Comparison of ENCODE assay signal across 8 cellular contexts in genomic region chr3:170357176-170357919, GRCh38. TPM values are rescaled to one million over a fixed set of nuclear protein-coding genes. Genes with fewer than 3 reads are reported as not detected.
A peak's percentile ranks its signal among the peaks of the same experiment; 100 is the strongest.
DNase-seq lines count a peak whose midpoint lies in the region; ATAC-seq and TF ChIP-seq lines count a peak whose summit lies in the region.

Gene SKIL (plus strand): TSS chr3:170357715. CDS start chr3:170360332, 2,617 bp downstream.

- peak; percentile 89 for DNase-seq in GM10248 (ENCODE audit: extremely low spot score)
- DNase-seq in NCI-H1092 (lab: John Stamatoyannopoulos, UW): peak; percentile 91
- peak; percentile 94 for DNase-seq in globus pallidus (ENCODE audit: low spot score)
- DNase-seq in omental fat pad (ENCODE audit: low spot score): peak; percentile 96

- TF ChIP-seq CTCF in GM10248 (IDR thresholded peaks at IDR 0.05; ENCODE audit: control extremely low read depth, extremely low read depth, low read depth, missing control alignments): peak; percentile 18
- TF ChIP-seq CTCF in omental fat pad (IDR thresholded peaks at IDR 0.05): no peak

- ATAC-seq in HG02610 (IDR thresholded peaks at IDR 0.05; ENCODE audit: unreplicated experiment) (peak; percentile 55), SK-N-SH treated with all-trans-retinoic acid at 6 μM for 48 hours (peak; percentile 67), omental fat pad (ENCODE audit: low FRiP score) (peak; percentile 90)

- peak within 1 kb of the TSS; percentile 91 for H3K4me3 Mint-ChIP-seq in activated naive CD4-positive, alpha-beta T cell treated with anti-CD3 and anti-CD28 coated beads, Interleukin-2, amount 50 U/mL, for 24 hours

- peak within 1 kb of the TSS; percentile 99 for H3K27ac Mint-ChIP-seq in activated naive CD4-positive, alpha-beta T cell treated with anti-CD3 and anti-CD28 coated beads, Interleukin-2, amount 50 U/mL, for 24 hours

- H3K4me1 Mint-ChIP-seq in activated naive CD4-positive, alpha-beta T cell treated with anti-CD3 and anti-CD28 coated beads, Interleukin-2, amount 50 U/mL, for 24 hours: peaks cover 54% of the 10 kb centered on the region

- peaks cover 13% of the 10 kb centered on the region for H3K36me3 Mint-ChIP-seq in activated naive CD4-positive, alpha-beta T cell treated with anti-CD3 and anti-CD28 coated beads, Interleukin-2, amount 50 U/mL, for 24 hours

- H3K27me3 Mint-ChIP-seq in activated naive CD4-positive, alpha-beta T cell treated with anti-CD3 and anti-CD28 coated beads, Interleukin-2, amount 50 U/mL, for 24 hours: no peaks in the 10 kb centered on the region

- no peaks in the 10 kb centered on the region for H3K9me3 Mint-ChIP-seq in activated naive CD4-positive, alpha-beta T cell treated with anti-CD3 and anti-CD28 coated beads, Interleukin-2, amount 50 U/mL, for 24 hours

- CTCF ChIA-PET in GM10248 (lab: Yijun Ruan, JAX): interaction anchor here (0.8 to 1.9 kb wide), 13 partner anchors 8 to 454 kb away, joined by 3 to 7 read pairs (median 4); no protein-coding TSS in a partner anchor

- H3K27ac ChIP-seq in temporal lobe (ENCODE audit: low read depth, low read length): peak within 1 kb of the TSS; percentile 91

- POLR2A ChIA-PET in GM10248 (lab: Yijun Ruan, JAX): interaction anchor here (0.6 to 2.0 kb wide), 2 partner anchors 18 to 176 kb away, joined by 3 to 6 read pairs; partner anchors contain the start of gene PHC3

TF ChIP-seq in SK-N-SH treated with all-trans-retinoic acid at 6 μM for 48 hours, 23 proteins besides CTCF, POLR2A, EP300 and RAD21:
- peak; percentile 79 for TF ChIP-seq SNAI2 (CRISPR knock-in tag; IDR thresholded peaks at IDR 0.05)
- peak; percentile 16; the same call in 1 of the 2 replicates for TF ChIP-seq ARNTL (CRISPR knock-in tag; IDR thresholded peaks at IDR 0.05; ENCODE audit: borderline replicate concordance, low read depth)
- TF ChIP-seq CSDC2 (CRISPR knock-in tag; IDR thresholded peaks at IDR 0.05): peak; percentile 67; the same call in 1 of the 2 replicates
- no peak for TF ChIP-seq ESRRG (CRISPR knock-in tag; IDR thresholded peaks at IDR 0.05)
- peak; percentile 41; the same call in 1 of the 2 replicates for TF ChIP-seq TSHZ2 (CRISPR knock-in tag; IDR thresholded peaks at IDR 0.05)
- 0 out of 2 replicates have a peak, but pooled peaks have one; percentile 59 for TF ChIP-seq PPARA (CRISPR knock-in tag; IDR thresholded peaks at IDR 0.05; ENCODE audit: borderline replicate concordance)

RNA-seq across cellular contexts. Expression of gene SKIL, which starts in this region (rescaled TPM):
- total RNA-seq in omental fat pad (10 to 100 TPM; 38.9 to 79.1 (median 54.9) TPM), temporal lobe (68.6 TPM)

Comparison
In these comparisons a context has a peak if more than half of its experiments do, and no peak if none do; other contexts are left out.
1. Peak in every context shown above with its lines: DNase-seq, ATAC-seq and H3K27ac ChIP-seq.